ENCODE assay signal across 8 cellular contexts in genomic region chr1:9651220-9651564, GRCh38. TPM values are rescaled to one million over a fixed set of nuclear protein-coding genes. Genes with fewer than 3 reads are reported as not detected.
A peak's percentile ranks its signal among the peaks of the same experiment; 100 is the strongest.
DNase-seq lines count a peak whose midpoint lies in the region; ATAC-seq and TF ChIP-seq lines count a peak whose summit lies in the region.

No MANE protein-coding gene starts in this region.

- TF ChIP-seq POLR2A in tibial nerve (IDR thresholded peaks at IDR 0.05) = no peak

- no peak for TF ChIP-seq EP300 in tibial nerve (IDR thresholded peaks at IDR 0.05)

- WGBS in tibial nerve, 2 donors = 23 to 28% methylated on average over 10 of the region's 10 CpGs

- H3K27ac ChIP-seq in left lung (peak overlapping the region; percentile 70 to 96), tibial nerve (peak overlapping the region in 3 of 4 donors; percentile 42 to 84 (median 49))

- H3K9me3 ChIP-seq in left lung (no peaks in the 10 kb centered on the region), tibial nerve (no peaks in the 10 kb centered on the region)

- peaks cover 8 to 48% of the 10 kb centered on the region in 2 donors for H3K27me3 ChIP-seq in left lung
- peaks cover 0 to 46% of the 10 kb centered on the region in 2 donors for H3K27me3 ChIP-seq in tibial nerve

- no peak for DNase-seq in activated naive CD4-positive, alpha-beta T cell treated with anti-CD3 and anti-CD28 coated beads, Interleukin-2, amount 10 ng/mL, durations not matched to agents 7 days and 5 days
- no peak for DNase-seq in activated naive CD4-positive, alpha-beta T cell (lab: John Stamatoyannopoulos, UW)
- no peak for DNase-seq in activated naive CD8-positive, alpha-beta T cell treated with anti-CD3 and anti-CD28 coated beads, Interleukin-2, amount 10 ng/mL, durations not matched to agents 7 days and 5 days
- no peak for DNase-seq in left lung
- DNase-seq in tibial nerve (ENCODE audit: low spot score in 2 of 2) = no peak
- DNase-seq in SW480 (ENCODE audit: low spot score) = no peak
- no peak for DNase-seq in inferior parietal cortex (ENCODE audit: extremely low spot score)

- no peaks in the 10 kb centered on the region for H3K9me3 Mint-ChIP-seq in activated naive CD4-positive, alpha-beta T cell treated with anti-CD3 and anti-CD28 coated beads, Interleukin-2, amount 10 ng/mL, durations not matched to agents 7 days and 5 days
- H3K9me3 Mint-ChIP-seq in activated naive CD8-positive, alpha-beta T cell treated with anti-CD3 and anti-CD28 coated beads, Interleukin-2, amount 10 ng/mL, durations not matched to agents 7 days and 5 days = no peaks in the 10 kb centered on the region

- CTCF ChIA-PET in activated naive CD4-positive, alpha-beta T cell treated with anti-CD3 and anti-CD28 coated beads, Interleukin-2, amount 10 ng/mL, durations not matched to agents 7 days and 5 days (lab: Charles Lee) = interaction anchor here (1.2 to 6.2 kb wide), 3 partner anchors 20 to 66 kb away, joined by 5 to 87 read pairs (median 6); no protein-coding TSS in a partner anchor

- H3K4me3 Mint-ChIP-seq in activated naive CD4-positive, alpha-beta T cell treated with anti-CD3 and anti-CD28 coated beads, Interleukin-2, amount 10 ng/mL, durations not matched to agents 7 days and 5 days = peak overlapping the region; percentile 98
- H3K4me3 Mint-ChIP-seq in activated naive CD8-positive, alpha-beta T cell treated with anti-CD3 and anti-CD28 coated beads, Interleukin-2, amount 10 ng/mL, durations not matched to agents 7 days and 5 days = peak overlapping the region; percentile 96

- H3K4me1 ChIP-seq in left lung = peaks cover 6 to 54% of the 10 kb centered on the region in 2 donors
- peaks cover 0 to 20% (median 7%) of the 10 kb centered on the region in 4 donors for H3K4me1 ChIP-seq in tibial nerve

- peaks cover 4% of the 10 kb centered on the region for H3K27me3 Mint-ChIP-seq in activated naive CD4-positive, alpha-beta T cell treated with anti-CD3 and anti-CD28 coated beads, Interleukin-2, amount 10 ng/mL, durations not matched to agents 7 days and 5 days
- H3K27me3 Mint-ChIP-seq in activated naive CD8-positive, alpha-beta T cell treated with anti-CD3 and anti-CD28 coated beads, Interleukin-2, amount 10 ng/mL, durations not matched to agents 7 days and 5 days = no peaks in the 10 kb centered on the region

- no peak for ATAC-seq in activated naive CD8-positive, alpha-beta T cell treated with anti-CD3 and anti-CD28 coated beads, Interleukin-2, amount 10 ng/mL, durations not matched to agents 7 days and 5 days (ENCODE audit: low read depth)
- ATAC-seq in left lung (no peak), HG02970 (IDR thresholded peaks at IDR 0.05; ENCODE audit: low FRiP score, unreplicated experiment) (no peak)

- H3K27ac Mint-ChIP-seq in activated naive CD4-positive, alpha-beta T cell treated with anti-CD3 and anti-CD28 coated beads, Interleukin-2, amount 10 ng/mL, durations not matched to agents 7 days and 5 days = peak overlapping the region; percentile 98
- peak overlapping the region; percentile 97 for H3K27ac Mint-ChIP-seq in activated naive CD8-positive, alpha-beta T cell treated with anti-CD3 and anti-CD28 coated beads, Interleukin-2, amount 10 ng/mL, durations not matched to agents 7 days and 5 days

- H3K4me3 ChIP-seq in left lung (peak overlapping the region; percentile 52 to 70), tibial nerve (peak overlapping the region in 3 of 4 donors; percentile 31 to 58 (median 58))

- POLR2A ChIA-PET in activated naive CD8-positive, alpha-beta T cell treated with anti-CD3 and anti-CD28 coated beads, Interleukin-2, amount 10 ng/mL, durations not matched to agents 7 days and 5 days (lab: Charles Lee) = interaction anchor here (1.3 to 14.8 kb wide), 7 partner anchors 15 to 69 kb away, joined by 7 to 623 read pairs (median 50); no protein-coding TSS in a partner anchor

- intact Hi-C loops in left lung (cut with DNase I) = no loop called here

- TF ChIP-seq CTCF in left lung (IDR thresholded peaks at IDR 0.05) (no peak), tibial nerve (IDR thresholded peaks at IDR 0.05) (no peak)

- H3K4me1 Mint-ChIP-seq in activated naive CD4-positive, alpha-beta T cell treated with anti-CD3 and anti-CD28 coated beads, Interleukin-2, amount 10 ng/mL, durations not matched to agents 7 days and 5 days = peaks cover 61% of the 10 kb centered on the region
- H3K4me1 Mint-ChIP-seq in activated naive CD8-positive, alpha-beta T cell treated with anti-CD3 and anti-CD28 coated beads, Interleukin-2, amount 10 ng/mL, durations not matched to agents 7 days and 5 days = peaks cover 40% of the 10 kb centered on the region

- H3K36me3 ChIP-seq in left lung (no peaks in the 10 kb centered on the region), tibial nerve (no peaks in the 10 kb centered on the region)

- peaks cover 49% of the 10 kb centered on the region for H3K36me3 Mint-ChIP-seq in activated naive CD4-positive, alpha-beta T cell treated with anti-CD3 and anti-CD28 coated beads, Interleukin-2, amount 10 ng/mL, durations not matched to agents 7 days and 5 days
- H3K36me3 Mint-ChIP-seq in activated naive CD8-positive, alpha-beta T cell treated with anti-CD3 and anti-CD28 coated beads, Interleukin-2, amount 10 ng/mL, durations not matched to agents 7 days and 5 days = peaks cover 35% of the 10 kb centered on the region

RNA-seq across cellular contexts. Expression of gene PIK3CD, which starts 0.3 kb away (rescaled TPM):
- 100 to 1,000 TPM; 250 TPM for total RNA-seq in activated naive CD8-positive, alpha-beta T cell treated with anti-CD3 and anti-CD28 coated beads, Interleukin-2, amount 10 ng/mL, durations not matched to agents 7 days and 5 days
- total RNA-seq in left lung (10 to 100 TPM; 12.9 to 44.2 TPM), tibial nerve (10 to 100 TPM in 2 of 4 donors, 1 to 10 TPM in 2; 6.9 to 18.0 (median 10.2) TPM)

Comparison
In these comparisons a context has a peak if more than half of its experiments do, and no peak if none do; other contexts are left out.
1. RNA of gene PIK3CD, which starts 0.3 kb away (total RNA-seq): 250 TPM in activated naive CD8-positive, alpha-beta T cell treated with anti-CD3 and anti-CD28 coated beads, Interleukin-2, amount 10 ng/mL, durations not matched to agents 7 days and 5 days; 12.9 to 44.2 TPM in left lung and 6.9 to 18.0 TPM in tibial nerve; every median in the first group is over 4 times any median in the second.